ENCODE assay signal across 8 cellular contexts in genomic region chr15:52735231-52736089, GRCh38. TPM values are rescaled to one million over a fixed set of nuclear protein-coding genes. Genes with fewer than 3 reads are reported as not detected.
DNase-seq lines count a peak whose midpoint lies in the region; ATAC-seq and TF ChIP-seq lines count a peak whose summit lies in the region.

No MANE protein-coding gene starts in this region.

- no peaks in the 10 kb centered on the region for H3K27me3 ChIP-seq in kidney epithelial cell (ENCODE audit: control insufficient read depth, insufficient read depth, low read length)

- DNase-seq in activated gamma-delta T cell treated with Interleukin-2 at 50 U/mL for 16 hours (peak; percentile 73), activated gamma-delta T cell (lab: John Stamatoyannopoulos, UW) (no peak), NCI-H345 treated with DMSO at 0.1 percent for 48 hours (lab: John Stamatoyannopoulos, UW; ENCODE audit: unreplicated experiment) (peak; percentile 45), caudate nucleus (lab: John Stamatoyannopoulos, UW) (peak in 40 of 61 donors; percentile 1 to 72 (median 13)), kidney epithelial cell (ENCODE audit: low read depth) (no peak)
- DNase-seq in stimulated activated CD4-positive, alpha-beta T cell treated with anti-CD3 and anti-CD28 coated beads, Interleukin-4, amount 100 ng/mL, for 24 hours, result peak; percentile 83

- no peak overlapping the region for H3K27ac ChIP-seq in caudate nucleus (ENCODE audit: low read depth, low read length)

- ATAC-seq in HG03196 (IDR thresholded peaks at IDR 0.05; ENCODE audit: unreplicated experiment), result peak; percentile 77
- peak; percentile 75 to 84 for ATAC-seq in activated CD4-positive, CD25-positive, alpha-beta regulatory T cell treated with anti-CD3 and anti-CD28 coated beads, Interleukin-2, amount 50 U/mL, for 24 hours

- H3K4me3 ChIP-seq in kidney epithelial cell (ENCODE audit: low read depth, low read length), result no peak overlapping the region

- H3K36me3 ChIP-seq in kidney epithelial cell (ENCODE audit: control insufficient read depth, insufficient read depth, low read length), result no peaks in the 10 kb centered on the region

- peak; percentile 58 for TF ChIP-seq CTCF in kidney epithelial cell (IDR thresholded peaks at IDR 0.05; ENCODE audit: insufficient read depth, low read length, poor library complexity, severe bottlenecking)

RNA-seq across cellular contexts. Expression of gene ONECUT1, which starts 54.7 kb away (rescaled TPM):
- not detected in 2 replicates for total RNA-seq in kidney epithelial cell

RNA-seq across cellular contexts. Expression of gene ATOSA, which starts 56.3 kb away (rescaled TPM):
- total RNA-seq in kidney epithelial cell, result 10.5 and 18.4 TPM in 2 replicates

Comparison
In these comparisons a context has a peak if more than half of its experiments do, and no peak if none do; other contexts are left out.
1. DNase-seq: peak in activated gamma-delta T cell treated with Interleukin-2 at 50 U/mL for 16 hours (single experiment), NCI-H345 treated with DMSO at 0.1 percent for 48 hours (single experiment), caudate nucleus (40 of 61) and stimulated activated CD4-positive, alpha-beta T cell treated with anti-CD3 and anti-CD28 coated beads, Interleukin-4, amount 100 ng/mL, for 24 hours (single experiment); none in activated gamma-delta T cell (single experiment) and kidney epithelial cell (single experiment).